8 cellular contexts compared by ENCODE assay signal in the genomic region with DNA sequence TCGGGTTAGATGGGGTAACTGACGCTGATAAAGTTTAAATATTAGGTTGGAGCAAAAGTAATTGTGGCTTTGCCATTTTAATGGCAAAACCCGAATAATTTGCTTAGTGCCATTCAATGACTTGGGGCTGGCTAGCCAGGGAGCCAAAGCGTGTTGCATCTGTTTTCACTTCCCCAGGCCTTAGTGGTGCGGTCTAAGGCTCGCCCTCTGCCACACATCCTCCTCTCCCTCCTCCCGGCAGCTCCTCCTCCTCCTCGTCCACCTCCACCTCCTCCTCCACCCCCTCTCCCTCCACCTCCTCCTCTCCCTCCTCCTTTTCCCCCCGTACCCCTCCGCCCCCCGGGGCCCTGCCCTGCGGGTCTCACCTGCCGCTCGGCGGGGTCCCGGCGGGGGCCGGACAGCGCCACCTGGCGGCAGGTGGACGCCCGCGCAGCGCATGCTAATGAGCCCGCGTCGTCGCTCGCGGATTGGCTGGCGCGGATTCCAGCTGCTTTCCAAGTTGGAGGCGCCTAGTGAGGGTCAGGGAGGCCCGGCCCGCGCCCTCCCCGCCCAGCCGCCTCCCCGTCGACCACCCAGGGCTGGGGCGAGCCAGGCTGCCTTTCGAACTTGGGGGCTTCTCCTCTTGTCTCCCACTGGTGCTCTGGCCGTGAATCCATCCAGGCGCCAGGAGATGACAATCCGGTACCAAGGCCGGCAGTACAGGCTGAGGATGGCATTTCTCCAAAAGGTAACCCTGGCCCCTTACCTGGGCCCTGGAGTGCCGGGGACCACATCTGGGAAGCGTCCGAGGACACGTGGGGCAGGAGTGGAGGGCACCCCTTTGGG. TPM values are rescaled to one million over a fixed set of nuclear protein-coding genes. Genes with fewer than 3 reads are reported as not detected.
A peak's percentile ranks its signal among the peaks of the same experiment; 100 is the strongest.
DNase-seq lines count a peak whose midpoint lies in the region; ATAC-seq and TF ChIP-seq lines count a peak whose summit lies in the region.

No MANE protein-coding gene starts in this region.

- intact Hi-C loops in mucosa of descending colon (cut with DNase I, micrococcal nuclease) = loop anchor here (5.0 to 10.0 kb wide), 2 partner anchors 133 to 136 kb away; no protein-coding TSS in a partner anchor

- peak; percentile 66 for DNase-seq in CMK (ENCODE audit: low read depth)
- DNase-seq in GM20000 (ENCODE audit: low spot score) = peak; percentile 84
- peak; percentile 75 for DNase-seq in HT-29 (ENCODE audit: low spot score)
- DNase-seq in NT2/D1 (ENCODE audit: low read depth, low spot score) = peak; percentile 43
- DNase-seq in activated CD8-positive, alpha-beta memory T cell treated with anti-CD3 and anti-CD28 coated beads, Interleukin-2, amount 50 U/mL, for 24 hours (ENCODE audit: extremely low read depth) = peak; percentile 19
- peak; percentile 70 for DNase-seq in epithelial cell of esophagus (ENCODE audit: low read depth)
- DNase-seq in mucosa of descending colon = peak; percentile 90 to 93 (median 91)
- peak; percentile 69 for DNase-seq in stimulated activated CD8-positive, alpha-beta memory T cell treated with anti-CD3 and anti-CD28 coated beads, Interleukin-4, amount 100 ng/mL, for 24 hours (ENCODE audit: low read depth)

- H3K4me3 ChIP-seq in NT2/D1 (ENCODE audit: insufficient read length, low read depth) (peak overlapping the region; percentile 65), epithelial cell of esophagus (ENCODE audit: low read length) (peak overlapping the region; percentile 44), mucosa of descending colon (no peak overlapping the region)

- peaks cover 4% of the 10 kb centered on the region for H3K36me3 ChIP-seq in NT2/D1 (ENCODE audit: insufficient read depth, insufficient read length, low read length)
- no peaks in the 10 kb centered on the region for H3K36me3 ChIP-seq in mucosa of descending colon (ENCODE audit: low read depth)

- H3K4me1 ChIP-seq in NT2/D1 (ENCODE audit: insufficient read depth, insufficient read length) (peaks cover 3% of the 10 kb centered on the region), mucosa of descending colon (ENCODE audit: low read depth) (peaks cover 6% of the 10 kb centered on the region)

- H3K27me3 ChIP-seq in NT2/D1 (ENCODE audit: insufficient read depth, insufficient read length) = peaks cover 4% of the 10 kb centered on the region

- TF ChIP-seq CTCF in GM20000 (IDR thresholded peaks at IDR 0.05; ENCODE audit: extremely low read depth, missing control alignments) (peak; percentile 91), epithelial cell of esophagus (IDR thresholded peaks at IDR 0.05; ENCODE audit: insufficient read depth, low read depth, low read length, missing control alignments) (peak; percentile 48), mucosa of descending colon (IDR thresholded peaks at IDR 0.05) (peak; percentile 90)

- peak overlapping the region; percentile 82 for H3K9ac ChIP-seq in NT2/D1 (ENCODE audit: insufficient read length, low read depth)

- H3K9me3 ChIP-seq in NT2/D1 (ENCODE audit: insufficient read depth, low read length) (no peaks in the 10 kb centered on the region), mucosa of descending colon (no peaks in the 10 kb centered on the region)

- peak; percentile 96 for ATAC-seq in mucosa of descending colon

RNA-seq across cellular contexts. Expression of gene RGS9, which starts 36.6 kb away (rescaled TPM):
- total RNA-seq in HT-29 (2014; rRNA removed; shearing (Covaris generic)) = 0.13 TPM in 1 of 2 replicates, not detected in the other
- 10 to 100 TPM in 2 of 3 donors, 1 to 10 TPM in 1; 8.7 to 14.6 (median 13.3) TPM for total RNA-seq in mucosa of descending colon

RNA-seq across cellular contexts. Expression of gene GNA13, which starts 44.0 kb away (rescaled TPM):
- 12.0 and 12.5 TPM in 2 replicates for total RNA-seq in HT-29 (2014; rRNA removed; shearing (Covaris generic))
- 10 to 100 TPM; 69.0 to 95.5 (median 92.2) TPM for total RNA-seq in mucosa of descending colon

Comparison
In these comparisons a context has a peak if more than half of its experiments do, and no peak if none do; other contexts are left out.
1. DNase-seq: peak in every context shown above with its lines; median percentile 91 in mucosa of descending colon; 84 in GM20000; 75 in HT-29; 70 in epithelial cell of esophagus; 69 in stimulated activated CD8-positive, alpha-beta memory T cell treated with anti-CD3 and anti-CD28 coated beads, Interleukin-4, amount 100 ng/mL, for 24 hours; 66 in CMK; 43 in NT2/D1; 19 in activated CD8-positive, alpha-beta memory T cell treated with anti-CD3 and anti-CD28 coated beads, Interleukin-2, amount 50 U/mL, for 24 hours.